In genomic region chr6:166955121-166955864, GRCh38 we compare ENCODE assay signal across 7 cellular contexts. TPM values are rescaled to one million over a fixed set of nuclear protein-coding genes. Genes with fewer than 3 reads are reported as not detected.
A peak's percentile ranks its signal among the peaks of the same experiment; 100 is the strongest.
DNase-seq lines count a peak whose midpoint lies in the region; ATAC-seq and TF ChIP-seq lines count a peak whose summit lies in the region.

No MANE protein-coding gene starts in this region.

- in situ Hi-C loops in mammary epithelial cell (cut with MboI; ENCODE audit: low sequenced_read_pairs in 2 of 2), result loop anchor here in 1 of 2 donors (25.0 kb wide), 1 partner anchor 168 kb away; no protein-coding TSS in a partner anchor

- RAD21 ChIA-PET in HCT116 (lab: Charles Lee; ENCODE audit: low non-redundant PET in 1 of 2, low total read pairs in 2 of 2, uncharacterized antibody in 2 of 2, unreplicated experiment in 2 of 2), result no interaction called here

- TF ChIP-seq POLR2A in HCT116 (IDR thresholded peaks at IDR 0.05; ENCODE audit: borderline replicate concordance, extremely low read depth, insufficient read depth, insufficient read length), result no peak

- H3K36me3 Mint-ChIP-seq in stimulated activated naive CD8-positive, alpha-beta T cell treated with anti-CD3 and anti-CD28 coated beads, Interleukin-15, Interleukin-2, amounts not matched to agents 100 ng/mL and 50 ng/mL, for 24 hours (ENCODE audit: low read depth), result peaks cover 15% of the 10 kb centered on the region

- CTCF ChIA-PET in HCT116 (lab: Charles Lee), result interaction anchor here (2.2 kb wide), 1 partner anchor 181 kb away, joined by 7 read pairs; no protein-coding TSS in a partner anchor
- CTCF ChIA-PET in mammary epithelial cell (lab: Charles Lee; ENCODE audit: low non-redundant PET), result no interaction called here

- ATAC-seq in HCT116 (no peak), left lung (no peak)

- DNase-seq in HCT116 (ENCODE audit: low read depth, low spot score) (no peak), SIG-M5 treated with dmso at 0.1 percent for 504 hours (lab: John Stamatoyannopoulos, UW; ENCODE audit: unreplicated experiment) (peak; percentile 90), mammary epithelial cell (no peak), left lung (peak; percentile 70 to 80), NCI-H2029 (lab: John Stamatoyannopoulos, UW) (no peak), cerebellar nuclear complex (lab: John Stamatoyannopoulos, UW) (no peak)

- H3K4me2 ChIP-seq in HCT116 (ENCODE audit: low read length), result peak overlapping the region; percentile 97
- peak overlapping the region; percentile 100 for H3K4me2 ChIP-seq in mammary epithelial cell (ENCODE audit: insufficient read depth, low read depth, low read length)

- H3K4me1 ChIP-seq in HCT116 (ENCODE audit: control insufficient read depth in 1 of 2, insufficient read depth in 2 of 2, low read length in 2 of 2) (peaks cover 4 to 23% of the 10 kb centered on the region in 2 experiments; a peak in 3 of 4 replicates), mammary epithelial cell (ENCODE audit: insufficient read depth, low read length) (peaks cover 16% of the 10 kb centered on the region), left lung (peaks cover 5 to 86% of the 10 kb centered on the region in 2 donors)

- no peaks in the 10 kb centered on the region for H3K9me2 ChIP-seq in HCT116 (ENCODE audit: insufficient read depth)

- H3K4me3 ChIP-seq in HCT116 (replicated peaks in 1 of 2; ENCODE audit: low read depth in 1 of 2, low read length in 2 of 2), result peak overlapping the region; percentile 67 to 82
- H3K4me3 ChIP-seq in mammary epithelial cell (replicated peaks in 1 of 3; ENCODE audit: insufficient read depth in 1 of 3, low read depth in 2 of 3, low read length in 3 of 3), result peak overlapping the region; percentile 75 to 90 (median 81)
- H3K4me3 ChIP-seq in left lung, result peak overlapping the region; percentile 96 to 97

- no peak for TF ChIP-seq CTCF in HCT116 (IDR thresholded peaks at IDR 0.05 in 2 of 3, conservative IDR thresholded peaks at IDR 0.05 in 1 of 3; ENCODE audit: borderline replicate concordance in 1 of 3, insufficient read depth in 1 of 3, low read depth in 2 of 3, low read length in 2 of 3)
- TF ChIP-seq CTCF in mammary epithelial cell (conservative IDR thresholded peaks at IDR 0.05 in 1 of 2, IDR thresholded peaks at IDR 0.05 in 1 of 2; ENCODE audit: extremely low read depth in 1 of 2, insufficient read depth in 1 of 2, low read depth in 1 of 2, low read length in 2 of 2), result no peak
- no peak for TF ChIP-seq CTCF in left lung (IDR thresholded peaks at IDR 0.05)

- H3K27me3 Mint-ChIP-seq in stimulated activated naive CD8-positive, alpha-beta T cell treated with anti-CD3 and anti-CD28 coated beads, Interleukin-15, Interleukin-2, amounts not matched to agents 100 ng/mL and 50 ng/mL, for 24 hours, result no peaks in the 10 kb centered on the region

- peak overlapping the region; percentile 88 for H3K4me3 Mint-ChIP-seq in stimulated activated naive CD8-positive, alpha-beta T cell treated with anti-CD3 and anti-CD28 coated beads, Interleukin-15, Interleukin-2, amounts not matched to agents 100 ng/mL and 50 ng/mL, for 24 hours

- peaks cover 83% of the 10 kb centered on the region for H3K4me1 Mint-ChIP-seq in stimulated activated naive CD8-positive, alpha-beta T cell treated with anti-CD3 and anti-CD28 coated beads, Interleukin-15, Interleukin-2, amounts not matched to agents 100 ng/mL and 50 ng/mL, for 24 hours (ENCODE audit: low read depth)

- peak overlapping the region; percentile 83 for H3K27ac Mint-ChIP-seq in stimulated activated naive CD8-positive, alpha-beta T cell treated with anti-CD3 and anti-CD28 coated beads, Interleukin-15, Interleukin-2, amounts not matched to agents 100 ng/mL and 50 ng/mL, for 24 hours

- H3K79me2 ChIP-seq in HCT116 (ENCODE audit: insufficient read depth, low read length) (no peaks in the 10 kb centered on the region), mammary epithelial cell (ENCODE audit: insufficient read depth, low read length) (peaks cover 4% of the 10 kb centered on the region)

- TF ChIP-seq RAD21 in HCT116 (IDR thresholded peaks at IDR 0.05; ENCODE audit: low read depth), result no peak

- dilution Hi-C loops in mammary epithelial cell (cut with HindIII; ENCODE audit: low sequenced_read_pairs), result no loop called here

- H3K27ac ChIP-seq in HCT116 (ENCODE audit: low read depth, low read length), result peak overlapping the region; percentile 42; the same call in 1 of the 2 replicates
- no peak overlapping the region for H3K27ac ChIP-seq in mammary epithelial cell (ENCODE audit: insufficient read depth, low read depth, low read length)
- H3K27ac ChIP-seq in left lung, result peak overlapping the region; percentile 7 to 99

- 0 out of 4 replicates have a peak, but pooled peaks cover 0 to 6% of the 10 kb centered on the region in 2 experiments for H3K36me3 ChIP-seq in HCT116 (ENCODE audit: control insufficient read depth in 1 of 2, insufficient read depth in 2 of 2, low read length in 2 of 2)
- no peaks in the 10 kb centered on the region for H3K36me3 ChIP-seq in mammary epithelial cell (ENCODE audit: insufficient read depth, low read length)
- H3K36me3 ChIP-seq in left lung, result no peaks in the 10 kb centered on the region

- intact Hi-C loops in HCT116 (cut with micrococcal nuclease), result no loop called here
- intact Hi-C loops in mammary epithelial cell (cut with micrococcal nuclease), result loop anchor here (10.0 kb wide), 1 partner anchor 330 kb away; the partner anchor contains the start of gene RPS6KA2
- intact Hi-C loops in left lung (cut with DNase I), result no loop called here

- H2AFZ ChIP-seq in HCT116 (ENCODE audit: low read depth, low read length, poor library complexity, severe bottlenecking) (no peak overlapping the region), mammary epithelial cell (ENCODE audit: low read depth, low read length) (peak overlapping the region; percentile 97)

- H3K9me3 ChIP-seq in HCT116 (ENCODE audit: control insufficient read depth in 1 of 2, insufficient read depth in 1 of 2, low read depth in 1 of 2, low read length in 2 of 2) (no peaks in the 10 kb centered on the region), mammary epithelial cell (replicated peaks; ENCODE audit: insufficient read depth, low read length) (no peaks in the 10 kb centered on the region), left lung (no peaks in the 10 kb centered on the region)

- H3K27me3 ChIP-seq in HCT116 (ENCODE audit: insufficient read depth, low read length) (no peaks in the 10 kb centered on the region), mammary epithelial cell (ENCODE audit: insufficient read depth, low read length) (no peaks in the 10 kb centered on the region), left lung (no peaks in the 10 kb centered on the region)

- BruUV-seq in HCT116 (replicated peaks; lab: Mats Ljungman, UMichigan), result no TSS peak
- BruUV-seq in mammary epithelial cell (replicated peaks; lab: Mats Ljungman, UMichigan), result no TSS peak

- 63% methylated on average over 16 of the region's 52 CpGs for WGBS in mammary epithelial cell (ENCODE audit: low coverage, missing lambda C conversion rate)

- no peaks in the 10 kb centered on the region for H4K20me1 ChIP-seq in HCT116 (ENCODE audit: insufficient read depth)
- no peaks in the 10 kb centered on the region for H4K20me1 ChIP-seq in mammary epithelial cell (ENCODE audit: insufficient read depth, low read length)

- no peaks in the 10 kb centered on the region for H3K9me3 Mint-ChIP-seq in stimulated activated naive CD8-positive, alpha-beta T cell treated with anti-CD3 and anti-CD28 coated beads, Interleukin-15, Interleukin-2, amounts not matched to agents 100 ng/mL and 50 ng/mL, for 24 hours

- POLR2A ChIA-PET in HCT116 (lab: Charles Lee), result no interaction called here

- H3K9ac ChIP-seq in HCT116 (ENCODE audit: low read length) (peak overlapping the region; percentile 74), mammary epithelial cell (ENCODE audit: insufficient read depth, low read length) (no peak overlapping the region)

TF ChIP-seq in HCT116, 20 proteins besides CTCF, POLR2A, EP300 and RAD21 (continues in another document):
- TF ChIP-seq YY1 (IDR thresholded peaks at IDR 0.05; ENCODE audit: extremely low read depth, insufficient replicate concordance, low read depth, low read length), result no peak
- no peak for TF ChIP-seq SRF (IDR thresholded peaks at IDR 0.05; ENCODE audit: low read depth)
- no peak for TF ChIP-seq EZH2 (IDR thresholded peaks at IDR 0.05)
- no peak for TF ChIP-seq CBX3 (IDR thresholded peaks at IDR 0.05; ENCODE audit: low read depth)
- TF ChIP-seq SIN3A (IDR thresholded peaks at IDR 0.05; ENCODE audit: low read depth), result no peak
- no peak for TF ChIP-seq ZBTB33 (IDR thresholded peaks at IDR 0.05; ENCODE audit: extremely low read depth, insufficient replicate concordance, low read length)
- no peak for TF ChIP-seq CEBPB (IDR thresholded peaks at IDR 0.05; ENCODE audit: low read depth)
- TF ChIP-seq JUND (IDR thresholded peaks at IDR 0.05), result no peak

RNA-seq across cellular contexts. Expression of gene RNASET2, which starts 1.1 kb away (rescaled TPM):
- total RNA-seq in HCT116 (2021; ENCODE audit: unreplicated experiment) (32.8 TPM), mammary epithelial cell (10 to 100 TPM; 17.0 to 18.7 TPM), left lung (10 to 100 TPM; 51.0 to 68.5 TPM)
- polyA plus RNA-seq in HCT116 (2012), result 27.8 and 34.2 TPM in 2 replicates
- polyA plus RNA-seq in mammary epithelial cell, result 14.0 TPM
- 9.8 TPM for polyA minus RNA-seq in mammary epithelial cell

RNA-seq across cellular contexts. Expression of gene CEP43, which starts 43.9 kb away (rescaled TPM):
- total RNA-seq in HCT116 (2021; ENCODE audit: unreplicated experiment) (15.8 TPM), mammary epithelial cell (10 to 100 TPM; 16.3 to 17.3 TPM), left lung (10 to 100 TPM; 15.3 to 15.8 TPM)
- 5.9 and 8.4 TPM in 2 replicates for polyA plus RNA-seq in HCT116 (2012)
- polyA plus RNA-seq in mammary epithelial cell, result 7.0 TPM
- polyA minus RNA-seq in mammary epithelial cell, result 18.5 TPM

Comparison
In these comparisons a context has a peak if more than half of its experiments do, and no peak if none do; other contexts are left out.
1. DNase-seq: peak in SIG-M5 treated with dmso at 0.1 percent for 504 hours (single experiment) and left lung (2 of 2); none in HCT116 (single experiment), mammary epithelial cell (single experiment), NCI-H2029 (single experiment) and cerebellar nuclear complex (0 of 2).
2. Peak in every context shown above with its lines, with median percentiles within 50 percentile points of each other: H3K4me3 ChIP-seq.